Comparison of ENCODE assay signal across 24 cellular contexts in the genomic region with DNA sequence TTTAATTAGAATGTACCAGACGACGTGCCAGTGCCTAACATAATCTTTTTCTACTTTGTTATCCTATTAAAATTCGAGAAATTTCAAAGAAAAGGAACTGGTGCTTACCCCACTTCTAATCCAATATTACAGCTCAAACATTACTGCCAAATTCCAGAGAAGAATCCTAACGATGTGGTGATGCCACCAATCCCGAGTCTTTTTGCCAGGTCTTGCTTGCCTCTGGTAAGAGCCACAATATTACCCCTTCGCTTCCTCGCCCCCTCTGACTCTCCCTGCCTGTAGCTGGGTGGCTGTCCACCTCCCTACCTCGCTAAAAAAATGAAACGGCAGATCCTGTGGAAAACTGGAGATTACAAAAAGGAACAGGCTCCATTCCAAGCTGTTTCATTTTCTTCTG.
"Had no signal": no experiment of that assay in that cellular context is flagged by ENCODE, and none has a peak within 500 bp of the region (broad histone marks: within the 10 kb centered on the region; RNA-seq: fewer than 3 reads in every experiment).

No MANE protein-coding gene starts in this region.

- H3K4me2 ChIP-seq: neural progenitor cell had no signal

- H3K79me2 ChIP-seq: parathyroid adenoma had no signal

- H3K9me3 ChIP-seq: left lung, neutrophil, psoas muscle, spleen, suprapubic skin, thoracic aorta, tibial nerve, upper lobe of left lung, vagina had no signal

- DNase-seq: head of caudate nucleus; hippocampal formation; kidney glomerular epithelial cell; left cardiac atrium; left lung; naive B cell; natural killer cell; nephron progenitor cell; psoas muscle; right cardiac atrium; small intestine; spleen; stimulated activated CD4-positive, alpha-beta T cell treated with anti-CD3 and anti-CD28 coated beads, Interleukin-4, amount 100 ng/mL, for 24 hours; stimulated activated naive CD4-positive, alpha-beta T cell; upper lobe of left lung had no signal

- H2AFZ ChIP-seq: neural progenitor cell, parathyroid adenoma had no signal

- H3K27ac ChIP-seq: left lung, neural progenitor cell, neutrophil, parathyroid adenoma, psoas muscle, spleen, suprapubic skin, thoracic aorta, tibial nerve, upper lobe of left lung, vagina had no signal

- H3K27me3 ChIP-seq: neural progenitor cell, tibial nerve, upper lobe of left lung, vagina had no signal

- H3K9ac ChIP-seq: neural progenitor cell, parathyroid adenoma had no signal

- H3K36me3 ChIP-seq: left lung, neural progenitor cell, neutrophil, spleen, suprapubic skin, thoracic aorta, tibial nerve, upper lobe of left lung, vagina had no signal

- H3K4me1 ChIP-seq: left lung, neural progenitor cell, parathyroid adenoma, psoas muscle, spleen, suprapubic skin, tibial nerve, upper lobe of left lung, vagina had no signal

- FAIRE-seq: keratinocyte, small intestine had no signal

- H3K4me3 ChIP-seq: left lung, lung, neural progenitor cell, psoas muscle, spleen, suprapubic skin, thoracic aorta, tibial nerve, upper lobe of left lung, vagina had no signal
